ENCODE assay signal across 1 cellular context in the genomic region with DNA sequence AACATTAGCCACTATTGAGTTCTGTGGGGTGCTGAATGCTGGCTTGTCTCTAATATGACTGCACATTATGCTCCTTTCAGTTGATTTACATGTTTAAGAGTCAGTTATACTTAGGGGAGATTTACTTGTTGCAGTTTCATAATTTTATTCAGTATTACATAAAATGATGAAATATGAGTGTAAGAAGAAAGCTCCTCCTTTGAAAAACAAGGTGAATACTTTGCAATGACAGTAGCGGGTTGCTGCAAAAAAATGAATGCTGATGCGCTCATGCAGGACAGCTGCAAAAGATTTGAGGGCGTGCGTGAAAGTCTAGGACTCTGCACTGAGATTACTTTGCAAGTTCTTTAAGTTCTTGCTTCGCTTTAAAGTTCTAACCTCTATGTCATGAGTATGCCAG.
TF ChIP-seq lines count a peak whose summit lies in the region.

No MANE protein-coding gene starts in this region.

TF ChIP-seq in K562, 482 proteins besides CTCF, POLR2A, EP300 and RAD21:
- TF ChIP-seq TEAD1 (CRISPR knock-in tag; IDR thresholded peaks at IDR 0.05) (no peak), YBX1 (IDR thresholded peaks at IDR 0.05) (no peak), SMAD2 (IDR thresholded peaks at IDR 0.05; ENCODE audit: low read depth, low read length) (no peak), ATF7 (IDR thresholded peaks at IDR 0.05) (peak; percentile 37; the same call in 1 of the 2 replicates), THRAP3 (IDR thresholded peaks at IDR 0.05; ENCODE audit: borderline replicate concordance) (no peak), PHTF2 (CRISPR knock-in tag; IDR thresholded peaks at IDR 0.05) (no peak), ETV1 (tag; conservative IDR thresholded peaks at IDR 0.05; ENCODE audit: low read depth) (no peak), ZNF77 (CRISPR knock-in tag; IDR thresholded peaks at IDR 0.05) (no peak), ARID2 (IDR thresholded peaks at IDR 0.05) (no peak), TCF7 (IDR thresholded peaks at IDR 0.05; ENCODE audit: borderline replicate concordance) (no peak), TRIM24 (IDR thresholded peaks at IDR 0.05) (peak in 1 of 2 experiments; percentile 60; a peak in 1 of 4 replicates), CBX3 (IDR thresholded peaks at IDR 0.05; ENCODE audit: borderline replicate concordance in 1 of 2, low read length in 2 of 2) (no peak), LEF1 (IDR thresholded peaks at IDR 0.05) (no peak), ZNF561 (CRISPR knock-in tag; conservative IDR thresholded peaks at IDR 0.05) (no peak), TSC22D4 (tag; IDR thresholded peaks at IDR 0.05) (no peak), ZBED1 (IDR thresholded peaks at IDR 0.05) (no peak), RBM39 (optimal IDR thresholded peaks at IDR 0.05; ENCODE audit: low read depth, low read length) (no peak), MED1 (CRISPR knock-in tag; IDR thresholded peaks at IDR 0.05; ENCODE audit: borderline replicate concordance) (no peak), ZBTB1 (CRISPR knock-in tag; IDR thresholded peaks at IDR 0.05; ENCODE audit: borderline replicate concordance, low read depth) (no peak), SLC30A9 (CRISPR knock-in tag; IDR thresholded peaks at IDR 0.05) (no peak), ZNF699 (CRISPR knock-in tag; IDR thresholded peaks at IDR 0.05; ENCODE audit: insufficient replicate concordance) (no peak), ZNF134 (CRISPR knock-in tag; conservative IDR thresholded peaks at IDR 0.05) (no peak), GTF2E2 (tag; IDR thresholded peaks at IDR 0.05) (no peak), CEBPG (CRISPR knock-in tag; IDR thresholded peaks at IDR 0.05) (peak; percentile 50; the same call in 1 of the 2 replicates), CEBPG (tag; conservative IDR thresholded peaks at IDR 0.05 in 1 of 2, IDR thresholded peaks at IDR 0.05 in 1 of 2) (peak in 1 of 2 experiments; percentile 89; a peak in 2 of 4 replicates), BRCA1 (IDR thresholded peaks at IDR 0.05) (no peak), BRCA1 (CRISPR knock-in tag; IDR thresholded peaks at IDR 0.05) (no peak), NR2C1 (IDR thresholded peaks at IDR 0.05) (no peak), NR2C1 (tag; IDR thresholded peaks at IDR 0.05) (no peak), ELF4 (CRISPR knock-in tag; IDR thresholded peaks at IDR 0.05) (no peak), SAFB2 (IDR thresholded peaks at IDR 0.05; ENCODE audit: borderline replicate concordance, low read depth, low read length, severe bottlenecking) (no peak), PHB2 (IDR thresholded peaks at IDR 0.05; ENCODE audit: low read depth) (no peak), PHF21A (IDR thresholded peaks at IDR 0.05; ENCODE audit: borderline replicate concordance, low read depth) (no peak), POU5F1 (IDR thresholded peaks at IDR 0.05; ENCODE audit: borderline replicate concordance, low read depth, low read length, partially characterized antibody) (no peak), STAG1 (CRISPR knock-in tag; IDR thresholded peaks at IDR 0.05; ENCODE audit: borderline replicate concordance) (no peak), ZNF24 (IDR thresholded peaks at IDR 0.05) (no peak; the same call in 1 of the 2 replicates), XRCC4 (IDR thresholded peaks at IDR 0.05; ENCODE audit: extremely low read depth, insufficient read depth, insufficient read length) (no peak), KAT2B (IDR thresholded peaks at IDR 0.05; ENCODE audit: low read depth, low read length) (no peak), SIN3A (IDR thresholded peaks at IDR 0.05; ENCODE audit: borderline replicate concordance in 2 of 2, control insufficient read depth in 1 of 2, low read depth in 2 of 2, low read length in 2 of 2) (no peak), JUND (IDR thresholded peaks at IDR 0.05; ENCODE audit: borderline replicate concordance, low read depth, low read length) (no peak), JUND (tag; IDR thresholded peaks at IDR 0.05; ENCODE audit: borderline replicate concordance, low read depth, low read length) (no peak), ZC3H8 (IDR thresholded peaks at IDR 0.05) (no peak)
- TF ChIP-seq, protein P1, sequence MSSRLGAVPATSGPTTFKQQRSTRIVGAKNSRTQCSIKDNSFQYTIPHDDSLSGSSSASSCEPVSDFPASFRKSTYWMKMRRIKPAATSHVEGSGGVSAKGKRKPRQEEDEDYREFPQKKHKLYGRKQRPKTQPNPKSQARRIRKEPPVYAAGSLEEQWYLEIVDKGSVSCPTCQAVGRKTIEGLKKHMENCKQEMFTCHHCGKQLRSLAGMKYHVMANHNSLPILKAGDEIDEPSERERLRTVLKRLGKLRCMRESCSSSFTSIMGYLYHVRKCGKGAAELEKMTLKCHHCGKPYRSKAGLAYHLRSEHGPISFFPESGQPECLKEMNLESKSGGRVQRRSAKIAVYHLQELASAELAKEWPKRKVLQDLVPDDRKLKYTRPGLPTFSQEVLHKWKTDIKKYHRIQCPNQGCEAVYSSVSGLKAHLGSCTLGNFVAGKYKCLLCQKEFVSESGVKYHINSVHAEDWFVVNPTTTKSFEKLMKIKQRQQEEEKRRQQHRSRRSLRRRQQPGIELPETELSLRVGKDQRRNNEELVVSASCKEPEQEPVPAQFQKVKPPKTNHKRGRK (tag; IDR thresholded peaks at IDR 0.05) = no peak
- TF ChIP-seq, protein P2, sequence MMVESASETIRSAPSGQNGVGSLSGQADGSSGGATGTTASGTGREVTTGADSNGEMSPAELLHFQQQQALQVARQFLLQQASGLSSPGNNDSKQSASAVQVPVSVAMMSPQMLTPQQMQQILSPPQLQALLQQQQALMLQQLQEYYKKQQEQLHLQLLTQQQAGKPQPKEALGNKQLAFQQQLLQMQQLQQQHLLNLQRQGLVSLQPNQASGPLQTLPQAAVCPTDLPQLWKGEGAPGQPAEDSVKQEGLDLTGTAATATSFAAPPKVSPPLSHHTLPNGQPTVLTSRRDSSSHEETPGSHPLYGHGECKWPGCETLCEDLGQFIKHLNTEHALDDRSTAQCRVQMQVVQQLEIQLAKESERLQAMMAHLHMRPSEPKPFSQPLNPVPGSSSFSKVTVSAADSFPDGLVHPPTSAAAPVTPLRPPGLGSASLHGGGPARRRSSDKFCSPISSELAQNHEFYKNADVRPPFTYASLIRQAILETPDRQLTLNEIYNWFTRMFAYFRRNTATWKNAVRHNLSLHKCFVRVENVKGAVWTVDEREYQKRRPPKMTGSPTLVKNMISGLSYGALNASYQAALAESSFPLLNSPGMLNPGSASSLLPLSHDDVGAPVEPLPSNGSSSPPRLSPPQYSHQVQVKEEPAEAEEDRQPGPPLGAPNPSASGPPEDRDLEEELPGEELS (CRISPR knock-in tag; IDR thresholded peaks at IDR 0.05; ENCODE audit: borderline replicate concordance) = no peak
- TF ChIP-seq, protein P3, sequence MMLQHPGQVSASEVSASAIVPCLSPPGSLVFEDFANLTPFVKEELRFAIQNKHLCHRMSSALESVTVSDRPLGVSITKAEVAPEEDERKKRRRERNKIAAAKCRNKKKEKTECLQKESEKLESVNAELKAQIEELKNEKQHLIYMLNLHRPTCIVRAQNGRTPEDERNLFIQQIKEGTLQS (IDR thresholded peaks at IDR 0.05) = peak; percentile 64; the same call in 1 of the 2 replicates
- TF ChIP-seq, protein P3 (CRISPR knock-in tag; conservative IDR thresholded peaks at IDR 0.05) = no peak
- TF ChIP-seq, protein P4, sequence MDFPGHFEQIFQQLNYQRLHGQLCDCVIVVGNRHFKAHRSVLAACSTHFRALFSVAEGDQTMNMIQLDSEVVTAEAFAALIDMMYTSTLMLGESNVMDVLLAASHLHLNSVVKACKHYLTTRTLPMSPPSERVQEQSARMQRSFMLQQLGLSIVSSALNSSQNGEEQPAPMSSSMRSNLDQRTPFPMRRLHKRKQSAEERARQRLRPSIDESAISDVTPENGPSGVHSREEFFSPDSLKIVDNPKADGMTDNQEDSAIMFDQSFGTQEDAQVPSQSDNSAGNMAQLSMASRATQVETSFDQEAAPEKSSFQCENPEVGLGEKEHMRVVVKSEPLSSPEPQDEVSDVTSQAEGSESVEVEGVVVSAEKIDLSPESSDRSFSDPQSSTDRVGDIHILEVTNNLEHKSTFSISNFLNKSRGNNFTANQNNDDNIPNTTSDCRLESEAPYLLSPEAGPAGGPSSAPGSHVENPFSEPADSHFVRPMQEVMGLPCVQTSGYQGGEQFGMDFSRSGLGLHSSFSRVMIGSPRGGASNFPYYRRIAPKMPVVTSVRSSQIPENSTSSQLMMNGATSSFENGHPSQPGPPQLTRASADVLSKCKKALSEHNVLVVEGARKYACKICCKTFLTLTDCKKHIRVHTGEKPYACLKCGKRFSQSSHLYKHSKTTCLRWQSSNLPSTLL (IDR thresholded peaks at IDR 0.05) = no peak
- TF ChIP-seq, protein P5, sequence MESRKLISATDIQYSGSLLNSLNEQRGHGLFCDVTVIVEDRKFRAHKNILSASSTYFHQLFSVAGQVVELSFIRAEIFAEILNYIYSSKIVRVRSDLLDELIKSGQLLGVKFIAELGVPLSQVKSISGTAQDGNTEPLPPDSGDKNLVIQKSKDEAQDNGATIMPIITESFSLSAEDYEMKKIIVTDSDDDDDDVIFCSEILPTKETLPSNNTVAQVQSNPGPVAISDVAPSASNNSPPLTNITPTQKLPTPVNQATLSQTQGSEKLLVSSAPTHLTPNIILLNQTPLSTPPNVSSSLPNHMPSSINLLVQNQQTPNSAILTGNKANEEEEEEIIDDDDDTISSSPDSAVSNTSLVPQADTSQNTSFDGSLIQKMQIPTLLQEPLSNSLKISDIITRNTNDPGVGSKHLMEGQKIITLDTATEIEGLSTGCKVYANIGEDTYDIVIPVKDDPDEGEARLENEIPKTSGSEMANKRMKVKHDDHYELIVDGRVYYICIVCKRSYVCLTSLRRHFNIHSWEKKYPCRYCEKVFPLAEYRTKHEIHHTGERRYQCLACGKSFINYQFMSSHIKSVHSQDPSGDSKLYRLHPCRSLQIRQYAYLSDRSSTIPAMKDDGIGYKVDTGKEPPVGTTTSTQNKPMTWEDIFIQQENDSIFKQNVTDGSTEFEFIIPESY (CRISPR knock-in tag; IDR thresholded peaks at IDR 0.05) = peak; percentile 98
